Comparison of ENCODE assay signal across 20 cellular contexts in the genomic region with DNA sequence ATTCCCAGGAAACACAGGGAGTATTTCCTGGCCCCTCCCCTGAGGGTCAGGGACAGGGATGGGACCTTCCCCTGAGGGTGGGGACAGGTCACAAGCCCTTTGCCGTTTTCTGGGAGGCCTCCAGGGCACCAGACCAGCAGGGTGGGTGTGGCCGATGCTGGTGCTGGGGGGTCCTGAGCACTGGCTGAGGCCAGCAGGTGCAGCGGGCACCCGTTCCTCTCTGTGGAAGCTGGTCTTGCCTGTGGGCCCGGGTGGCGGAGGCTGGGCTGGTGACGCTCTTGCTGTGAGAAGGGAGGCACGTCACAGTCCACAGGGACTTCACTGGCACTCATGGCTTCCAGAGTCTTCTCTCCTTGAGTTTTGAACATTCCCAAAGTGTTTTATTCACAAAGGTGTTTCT. TPM values are rescaled to one million over a fixed set of nuclear protein-coding genes. Genes with fewer than 3 reads are reported as not detected.
DNase-seq lines count a peak whose midpoint lies in the region; ATAC-seq, FAIRE-seq and TF ChIP-seq lines count a peak whose summit lies in the region.
"Had no signal": no experiment of that assay in that cellular context is flagged by ENCODE, and none has a peak within 500 bp of the region (broad histone marks: within the 10 kb centered on the region; RNA-seq: fewer than 3 reads in every experiment).

No MANE protein-coding gene starts in this region.

- no peak overlapping the region for H2AFZ ChIP-seq in Karpas-422 (ENCODE audit: low read length)

- H3K4me1 ChIP-seq in right atrium auricular region, result no peaks in the 10 kb centered on the region
- H3K4me1 ChIP-seq in kidney (ENCODE audit: control insufficient read depth in 1 of 2, insufficient read depth in 1 of 2, low read depth in 1 of 2, low read length in 2 of 2), result peaks cover 0 to 3% of the 10 kb centered on the region in 2 donors
- no peaks in the 10 kb centered on the region for H3K4me1 ChIP-seq in upper lobe of right lung
- no peaks in the 10 kb centered on the region for H3K4me1 ChIP-seq in Karpas-422 (ENCODE audit: low read length)
- H3K4me1 ChIP-seq: HAP-1 had no signal

- H3K4me3 ChIP-seq in right atrium auricular region (no peak overlapping the region), kidney (ENCODE audit: low read length in 2 of 2) (no peak overlapping the region), upper lobe of right lung (no peak overlapping the region), Karpas-422 (ENCODE audit: low read length) (no peak overlapping the region)
- H3K4me3 ChIP-seq: BLaER1, HAP-1 had no signal

- FAIRE-seq in kidney (lab: Jason Lieb, UNC), result no peak
- FAIRE-seq: GM12892, GM18507 had no signal

- intact Hi-C loops in Right ventricle myocardium inferior (cut with DNase I), result no loop called here
- intact Hi-C loops in kidney (cut with DNase I), result no loop called here
- intact Hi-C loops in posterior vena cava (cut with DNase I), result loop anchor here in 1 of 2 donors (10.0 kb wide), 1 partner anchor 1062 kb away; no protein-coding TSS in a partner anchor
- intact Hi-C loops in upper lobe of right lung (cut with DNase I), result no loop called here

- no peaks in the 10 kb centered on the region for H3K9me2 ChIP-seq in Karpas-422 (replicated peaks; ENCODE audit: insufficient read depth, low read length)

- H4K20me1 ChIP-seq in Karpas-422 (ENCODE audit: insufficient read depth, low read depth, low read length), result no peaks in the 10 kb centered on the region

- H3K9me3 ChIP-seq in right atrium auricular region (no peaks in the 10 kb centered on the region), kidney (ENCODE audit: control insufficient read depth in 1 of 2, low read length in 2 of 2) (no peaks in the 10 kb centered on the region), upper lobe of right lung (no peaks in the 10 kb centered on the region), Karpas-422 (ENCODE audit: low read length) (no peaks in the 10 kb centered on the region)
- H3K9me3 ChIP-seq: BLaER1, HAP-1 had no signal

- ATAC-seq in Right ventricle myocardium inferior (no peak), upper lobe of right lung (no peak)

- H3K36me3 ChIP-seq in right atrium auricular region (no peaks in the 10 kb centered on the region), kidney (ENCODE audit: control insufficient read depth in 1 of 2, insufficient read depth in 2 of 2, low read length in 2 of 2) (no peaks in the 10 kb centered on the region), upper lobe of right lung (no peaks in the 10 kb centered on the region), Karpas-422 (ENCODE audit: insufficient read depth, low read length) (no peaks in the 10 kb centered on the region)
- H3K36me3 ChIP-seq: BLaER1, HAP-1 had no signal

- H3K9ac ChIP-seq in kidney (ENCODE audit: low read length in 2 of 2) (no peak overlapping the region), Karpas-422 (ENCODE audit: low read length) (no peak overlapping the region)
- H3K9ac ChIP-seq: BLaER1, GM23248 had no signal

- H3K27ac ChIP-seq in right atrium auricular region (no peak overlapping the region), kidney (ENCODE audit: low read depth in 2 of 2, low read length in 2 of 2) (no peak overlapping the region), upper lobe of right lung (no peak overlapping the region), Karpas-422 (ENCODE audit: low read length) (no peak overlapping the region)
- H3K27ac ChIP-seq: BLaER1, HL-60 had no signal

- TF ChIP-seq CTCF in right atrium auricular region (IDR thresholded peaks at IDR 0.05), result no peak
- no peak for TF ChIP-seq CTCF in kidney (IDR thresholded peaks at IDR 0.05; ENCODE audit: borderline replicate concordance, extremely low read depth, insufficient read depth)
- TF ChIP-seq CTCF in upper lobe of right lung (IDR thresholded peaks at IDR 0.05), result no peak

- H3K27me3 ChIP-seq in right atrium auricular region, result no peaks in the 10 kb centered on the region
- H3K27me3 ChIP-seq in upper lobe of right lung, result peaks cover 16% of the 10 kb centered on the region
- H3K27me3 ChIP-seq in Karpas-422 (ENCODE audit: low read length), result no peaks in the 10 kb centered on the region
- H3K27me3 ChIP-seq: BLaER1 had no signal

- DNase-seq in Right ventricle myocardium inferior (ENCODE audit: missing footprints) (peak; percentile 56), right atrium auricular region (ENCODE audit: low spot score) (no peak), kidney (peak; percentile 56), posterior vena cava (ENCODE audit: low spot score) (peak; percentile 64), upper lobe of right lung (peak; percentile 58), activated gamma-delta T cell (lab: John Stamatoyannopoulos, UW) (no peak), Karpas-422 (no peak), retina (no peak)
- DNase-seq: 8988T; CD4-positive, alpha-beta memory T cell; DMS153; DMS79; GDM1; GM23248 had no signal

- H3K4me2 ChIP-seq in Karpas-422 (ENCODE audit: low read depth, low read length, poor library complexity, severe bottlenecking), result no peak overlapping the region
- H3K4me2 ChIP-seq: BLaER1 had no signal

- no peaks in the 10 kb centered on the region for H3K79me2 ChIP-seq in Karpas-422 (ENCODE audit: low read length)

RNA-seq across cellular contexts. Expression of gene CFAP46, which starts 44.2 kb away (rescaled TPM):
- total RNA-seq in Right ventricle myocardium inferior (0.57 TPM), right atrium auricular region (1 to 10 TPM in 1 of 2 donors, under 1 TPM in 1; 0.35 to 1.5 TPM), kidney (8.3 TPM), posterior vena cava (under 1 TPM; 0.14 to 0.81 TPM), upper lobe of right lung (0.52 TPM)
- 3.8 TPM for polyA plus RNA-seq in kidney (ENCODE audit: insufficient read depth, low read depth, low replicate concordance)
- total RNA-seq in Karpas-422 (2014; rRNA removed; shearing (Covaris generic); ENCODE audit: low replicate concordance), result 0.22 and 1.5 TPM in 2 replicates
- total RNA-seq: CD4-positive, alpha-beta memory T cell had no signal
- polyA plus RNA-seq: CD14-positive monocyte; CD4-positive, alpha-beta memory T cell had no signal

Comparison
In these comparisons a context has a peak if more than half of its experiments do, and no peak if none do; other contexts are left out.
1. DNase-seq: peak in Right ventricle myocardium inferior (single experiment), kidney (single experiment), posterior vena cava (single experiment) and upper lobe of right lung (single experiment); none in right atrium auricular region (single experiment), activated gamma-delta T cell (single experiment), Karpas-422 (single experiment) and retina (single experiment).